Comparison of ENCODE assay signal across 8 cellular contexts in genomic region chr2:177753682-177754475, GRCh38.
DNase-seq lines count a peak whose midpoint lies in the region; ATAC-seq and TF ChIP-seq lines count a peak whose summit lies in the region.

No MANE protein-coding gene starts in this region.

- ATAC-seq in lung (ENCODE audit: insufficient read depth, low FRiP score): peak; percentile 63

- WGBS in lung, 2 donors: 33 to 42% methylated on average over 5 of the region's 5 CpGs

- H3K9me3 ChIP-seq in duodenal mucosa (ENCODE audit: control insufficient read depth in 1 of 2, low read length in 2 of 2) (no peaks in the 10 kb centered on the region), lung (ENCODE audit: control insufficient read depth in 2 of 2, insufficient read depth in 1 of 2, low read length in 1 of 2) (no peaks in the 10 kb centered on the region), tibial artery (no peaks in the 10 kb centered on the region)

- no peak overlapping the region for H3K4me3 ChIP-seq in duodenal mucosa (ENCODE audit: low read depth in 1 of 2, low read length in 2 of 2)
- H3K4me3 ChIP-seq in lung: no peak overlapping the region
- H3K4me3 ChIP-seq in tibial artery: no peak overlapping the region

- TF ChIP-seq CTCF in lung (IDR thresholded peaks at IDR 0.05; ENCODE audit: control extremely low read depth, extremely low read depth) (no peak), tibial artery (IDR thresholded peaks at IDR 0.05) (no peak)

- no peaks in the 10 kb centered on the region for H3K27me3 ChIP-seq in duodenal mucosa (ENCODE audit: control insufficient read depth in 1 of 2, insufficient read depth in 2 of 2, low read length in 2 of 2)
- H3K27me3 ChIP-seq in lung (ENCODE audit: control insufficient read depth, insufficient read depth): no peaks in the 10 kb centered on the region
- no peaks in the 10 kb centered on the region for H3K27me3 ChIP-seq in tibial artery

- H3K4me1 ChIP-seq in duodenal mucosa (ENCODE audit: control insufficient read depth in 1 of 2, insufficient read depth in 2 of 2, low read length in 2 of 2) (no peaks in the 10 kb centered on the region), lung (ENCODE audit: control insufficient read depth in 2 of 2, insufficient read depth in 2 of 2, low read length in 2 of 2) (peaks cover 4 to 26% of the 10 kb centered on the region in 2 donors), tibial artery (no peaks in the 10 kb centered on the region)

- DNase-seq in SIG-M5 treated with dmso at 0.1 percent for 504 hours (lab: John Stamatoyannopoulos, UW; ENCODE audit: unreplicated experiment): peak; percentile 56
- no peak for DNase-seq in SIG-M5 (lab: John Stamatoyannopoulos, UW)
- peak; percentile 81 for DNase-seq in NCI-H69 (lab: John Stamatoyannopoulos, UW)
- peak; percentile 47 for DNase-seq in lung (ENCODE audit: low spot score)
- peak; percentile 77 to 78 for DNase-seq in tibial artery
- no peak for DNase-seq in AML-193 (lab: John Stamatoyannopoulos, UW)
- no peak for DNase-seq in GOT3 (lab: John Stamatoyannopoulos, UW)

- intact Hi-C loops in tibial artery (cut with DNase I; ENCODE audit: low total_unique reads): no loop called here

- H3K9ac ChIP-seq in duodenal mucosa (ENCODE audit: low read depth in 1 of 2, low read length in 2 of 2): peak overlapping the region in 1 of 2 donors; percentile 5

- H3K27ac ChIP-seq in duodenal mucosa (ENCODE audit: low read depth, low read length) (peak overlapping the region; percentile 30), lung (ENCODE audit: low read depth in 1 of 2, low read length in 1 of 2) (peak overlapping the region in 1 of 2 donors; percentile 39), tibial artery (no peak overlapping the region)

- no peaks in the 10 kb centered on the region for H3K36me3 ChIP-seq in duodenal mucosa (ENCODE audit: control insufficient read depth in 1 of 2, insufficient read depth in 2 of 2, low read length in 2 of 2)
- no peaks in the 10 kb centered on the region for H3K36me3 ChIP-seq in lung (ENCODE audit: control insufficient read depth in 2 of 2, insufficient read depth in 2 of 2, low read length in 2 of 2)
- no peaks in the 10 kb centered on the region for H3K36me3 ChIP-seq in tibial artery

Comparison
In these comparisons a context has a peak if more than half of its experiments do, and no peak if none do; other contexts are left out.
1. DNase-seq: peak in SIG-M5 treated with dmso at 0.1 percent for 504 hours (single experiment), NCI-H69 (single experiment), lung (single experiment) and tibial artery (2 of 2); none in SIG-M5 (single experiment), AML-193 (0 of 2) and GOT3 (single experiment).